In genomic region chr15:70795311-70795665, GRCh38 we compare ENCODE assay signal across 11 cellular contexts. TPM values are rescaled to one million over a fixed set of nuclear protein-coding genes. Genes with fewer than 3 reads are reported as not detected.
A peak's percentile ranks its signal among the peaks of the same experiment; 100 is the strongest.
DNase-seq lines count a peak whose midpoint lies in the region; ATAC-seq and TF ChIP-seq lines count a peak whose summit lies in the region.
"Had no signal": no experiment of that assay in that cellular context is flagged by ENCODE, and none has a peak within 500 bp of the region (broad histone marks: within the 10 kb centered on the region; RNA-seq: fewer than 3 reads in every experiment).

No MANE protein-coding gene starts in this region.

- intact Hi-C loops in PC-9 (cut with micrococcal nuclease; ENCODE audit: unreplicated experiment), result loop anchor here (5.0 kb wide), 1 partner anchor 33 kb away; the partner anchor contains the start of gene UACA

- H3K9me3 ChIP-seq in PC-9 (ENCODE audit: insufficient read depth, low read depth), result no peaks in the 10 kb centered on the region
- H3K9me3 ChIP-seq: sigmoid colon had no signal

- H3K36me3 Mint-ChIP-seq in osteocyte (ENCODE audit: unreplicated experiment), result no peaks in the 10 kb centered on the region
- H3K36me3 Mint-ChIP-seq: activated naive CD4-positive, alpha-beta T cell treated with anti-CD3 and anti-CD28 coated beads, Interleukin-2, amount 10 ng/mL, durations not matched to agents 7 days and 5 days had no signal

- H2AFZ ChIP-seq in PC-9, result no peak overlapping the region

- H3F3A ChIP-seq in PC-9 (ENCODE audit: insufficient read depth, low read depth), result peaks cover 14% of the 10 kb centered on the region

- peak overlapping the region; percentile 99 for H3K27ac Mint-ChIP-seq in osteocyte (ENCODE audit: unreplicated experiment)
- H3K27ac Mint-ChIP-seq: activated naive CD4-positive, alpha-beta T cell treated with anti-CD3 and anti-CD28 coated beads, Interleukin-2, amount 10 ng/mL, durations not matched to agents 7 days and 5 days had no signal

- H3K9me3 Mint-ChIP-seq in osteocyte (ENCODE audit: unreplicated experiment), result no peaks in the 10 kb centered on the region
- H3K9me3 Mint-ChIP-seq: activated naive CD4-positive, alpha-beta T cell treated with anti-CD3 and anti-CD28 coated beads, Interleukin-2, amount 10 ng/mL, durations not matched to agents 7 days and 5 days had no signal

- CTCF ChIA-PET in PC-9 (lab: Charles Lee), result interaction anchor here (0.6 to 0.9 kb wide), 2 partner anchors 17 to 242 kb away, joined by 3 to 4 read pairs; no protein-coding TSS in a partner anchor

- H3K4me1 Mint-ChIP-seq in osteocyte (ENCODE audit: unreplicated experiment), result peaks cover 81% of the 10 kb centered on the region
- H3K4me1 Mint-ChIP-seq: activated naive CD4-positive, alpha-beta T cell treated with anti-CD3 and anti-CD28 coated beads, Interleukin-2, amount 10 ng/mL, durations not matched to agents 7 days and 5 days had no signal

- peak overlapping the region; percentile 66 for H3K4me2 ChIP-seq in PC-9

- H3K27ac ChIP-seq in PC-9, result peak overlapping the region; percentile 73

- POLR2A ChIA-PET in PC-9 (lab: Charles Lee; ENCODE audit: unreplicated experiment), result interaction anchor here (0.6 to 0.7 kb wide), 2 partner anchors 22 to 600 kb away, joined by 3 to 10 read pairs; no protein-coding TSS in a partner anchor

- H3K4me3 Mint-ChIP-seq in osteocyte (ENCODE audit: unreplicated experiment), result peak overlapping the region; percentile 61
- H3K4me3 Mint-ChIP-seq: activated naive CD4-positive, alpha-beta T cell treated with anti-CD3 and anti-CD28 coated beads, Interleukin-2, amount 10 ng/mL, durations not matched to agents 7 days and 5 days had no signal

- peak overlapping the region; percentile 28 for H3K4me3 ChIP-seq in AG10803 (ENCODE audit: low read length)
- no peak overlapping the region for H3K4me3 ChIP-seq in PC-9
- H3K4me3 ChIP-seq: sigmoid colon had no signal

- TF ChIP-seq CTCF in AG10803 (conservative IDR thresholded peaks at IDR 0.05; ENCODE audit: low read length) (no peak), PC-9 (conservative IDR thresholded peaks at IDR 0.05) (no peak), osteocyte (IDR thresholded peaks at IDR 0.05) (no peak)

- no peaks in the 10 kb centered on the region for H4K20me1 ChIP-seq in PC-9 (ENCODE audit: insufficient read depth)

- H3K36me3 ChIP-seq in PC-9 (ENCODE audit: low read depth), result no peaks in the 10 kb centered on the region
- H3K36me3 ChIP-seq: sigmoid colon had no signal

- peak; percentile 93 for DNase-seq in AG10803 (ENCODE audit: low read depth)
- peak; percentile 20 to 80 for DNase-seq in PC-9
- DNase-seq in osteocyte (ENCODE audit: extremely low spot score, unreplicated experiment), result no peak
- DNase-seq in NCI-H345 (lab: John Stamatoyannopoulos, UW), result no peak
- DNase-seq in NCI-H510A treated with DMSO at 0.1 percent for 48 hours (lab: John Stamatoyannopoulos, UW), result no peak
- DNase-seq: activated naive CD4-positive, alpha-beta T cell treated with anti-CD3 and anti-CD28 coated beads, Interleukin-2, amount 10 ng/mL, durations not matched to agents 7 days and 5 days; Calu3; sigmoid colon had no signal

- no peaks in the 10 kb centered on the region for H3K27me3 ChIP-seq in PC-9 (ENCODE audit: insufficient read depth, low read depth)
- H3K27me3 ChIP-seq: sigmoid colon had no signal

- peaks cover 54% of the 10 kb centered on the region for H3K4me1 ChIP-seq in PC-9 (replicated peaks; ENCODE audit: insufficient read depth)

- ATAC-seq in esophagus mucosa (peak; percentile 73), GM18519 (IDR thresholded peaks at IDR 0.05; ENCODE audit: low FRiP score, unreplicated experiment) (no peak), HG02973 (IDR thresholded peaks at IDR 0.05; ENCODE audit: unreplicated experiment) (no peak)

- BruUV-seq in PC-9 (replicated peaks; lab: Mats Ljungman, UMichigan), result no TSS peak

- no peaks in the 10 kb centered on the region for H3K9me2 ChIP-seq in PC-9 (ENCODE audit: insufficient read depth)

- H3K27me3 Mint-ChIP-seq in osteocyte (ENCODE audit: unreplicated experiment), result no peaks in the 10 kb centered on the region

- H3K79me2 ChIP-seq in PC-9 (ENCODE audit: low read depth), result no peaks in the 10 kb centered on the region

RNA-seq across cellular contexts. Expression of gene UACA, which starts 31.9 kb away (rescaled TPM):
- total RNA-seq in PC-9 (2021), result 59.9 and 64.5 TPM in 2 replicates
- total RNA-seq in esophagus mucosa, result 33.4 TPM
- total RNA-seq in osteocyte, result 259 and 264 TPM in 2 replicates

RNA-seq across cellular contexts. Expression of gene LARP6, which starts 58.7 kb away (rescaled TPM):
- 31.2 and 33.4 TPM in 2 replicates for total RNA-seq in PC-9 (2021)
- total RNA-seq in esophagus mucosa, result 1.4 TPM
- total RNA-seq in osteocyte, result 119 and 123 TPM in 2 replicates

Comparison
In these comparisons a context has a peak if more than half of its experiments do, and no peak if none do; other contexts are left out.
1. DNase-seq: peak in AG10803 (single experiment) and PC-9 (2 of 2); none in osteocyte (single experiment), NCI-H345 (single experiment) and NCI-H510A treated with DMSO at 0.1 percent for 48 hours (single experiment).
2. RNA of gene LARP6, which starts 58.7 kb away (total RNA-seq): 119 to 123 TPM in osteocyte and 31.2 to 33.4 TPM in PC-9; 1.4 TPM in esophagus mucosa (single experiment); every median in the first group is over 10 times any median in the second.